Comparison of ENCODE assay signal across 8 cellular contexts in genomic region chr6:37303891-37304503, GRCh38. TPM values are rescaled to one million over a fixed set of nuclear protein-coding genes. Genes with fewer than 3 reads are reported as not detected.
DNase-seq lines count a peak whose midpoint lies in the region; ATAC-seq and TF ChIP-seq lines count a peak whose summit lies in the region.

No MANE protein-coding gene starts in this region.

- ATAC-seq in activated CD8-positive, alpha-beta T cell treated with anti-CD3 and anti-CD28 coated beads, Interleukin-2, amount 10 ng/mL, durations not matched to agents 7 days and 5 days: no peak
- ATAC-seq in right cardiac atrium: peak; percentile 42 to 58
- no peak for ATAC-seq in thoracic aorta (ENCODE audit: insufficient number of reproducible peaks, low FRiP score, low read depth)
- ATAC-seq in GM21526 (IDR thresholded peaks at IDR 0.05; ENCODE audit: low FRiP score, unreplicated experiment): no peak

- DNase-seq in NCI-H2081 (lab: John Stamatoyannopoulos, UW) (peak; percentile 19 to 21), NCI-H2081 treated with DMSO at 0.1 percent for 48 hours (lab: John Stamatoyannopoulos, UW) (no peak), HUDEP-2 (lab: John Stamatoyannopoulos, UW; ENCODE audit: unreplicated experiment in 76 of 76) (peak in 68 of 76 experiments; percentile 23 to 83 (median 61)), right cardiac atrium (no peak), thoracic aorta (ENCODE audit: low spot score) (no peak), ecto neural progenitor cell (ENCODE audit: low spot score) (no peak)
- peak; percentile 33 for DNase-seq in activated CD8-positive, alpha-beta T cell treated with anti-CD3 and anti-CD28 coated beads, Interleukin-2, amount 10 ng/mL, durations not matched to agents 7 days and 5 days

- H3K4me3 Mint-ChIP-seq in activated CD8-positive, alpha-beta T cell treated with anti-CD3 and anti-CD28 coated beads, Interleukin-2, amount 10 ng/mL, durations not matched to agents 7 days and 5 days: no peak overlapping the region

- intact Hi-C loops in right cardiac atrium (cut with DNase I): no loop called here

- H3K27me3 ChIP-seq in right cardiac atrium (ENCODE audit: control insufficient read depth, insufficient read depth): no peaks in the 10 kb centered on the region
- H3K27me3 ChIP-seq in thoracic aorta (replicated peaks; ENCODE audit: insufficient read depth): no peaks in the 10 kb centered on the region

- POLR2A ChIA-PET in activated CD8-positive, alpha-beta T cell treated with anti-CD3 and anti-CD28 coated beads, Interleukin-2, amount 10 ng/mL, durations not matched to agents 7 days and 5 days (lab: Charles Lee): no interaction called here

- H3K4me3 ChIP-seq in right cardiac atrium (ENCODE audit: low read length): no peak overlapping the region
- no peak overlapping the region for H3K4me3 ChIP-seq in thoracic aorta

- peaks cover 11% of the 10 kb centered on the region for H3K36me3 ChIP-seq in thoracic aorta

- H3K9me3 Mint-ChIP-seq in activated CD8-positive, alpha-beta T cell treated with anti-CD3 and anti-CD28 coated beads, Interleukin-2, amount 10 ng/mL, durations not matched to agents 7 days and 5 days (ENCODE audit: insufficient read depth): no peaks in the 10 kb centered on the region

- peak; percentile 57 for TF ChIP-seq CTCF in thoracic aorta (IDR thresholded peaks at IDR 0.05)

- H3K9me3 ChIP-seq in right cardiac atrium (ENCODE audit: control insufficient read depth, low read length): no peaks in the 10 kb centered on the region
- no peaks in the 10 kb centered on the region for H3K9me3 ChIP-seq in thoracic aorta

- no peaks in the 10 kb centered on the region for H3K27me3 Mint-ChIP-seq in activated CD8-positive, alpha-beta T cell treated with anti-CD3 and anti-CD28 coated beads, Interleukin-2, amount 10 ng/mL, durations not matched to agents 7 days and 5 days (ENCODE audit: low read depth)

- CTCF ChIA-PET in activated CD8-positive, alpha-beta T cell treated with anti-CD3 and anti-CD28 coated beads, Interleukin-2, amount 10 ng/mL, durations not matched to agents 7 days and 5 days (lab: Charles Lee): interaction anchor here (0.7 to 3.7 kb wide), 6 partner anchors 9 to 24 kb away, joined by 3 to 26 read pairs (median 6); no protein-coding TSS in a partner anchor

- H3K4me1 Mint-ChIP-seq in activated CD8-positive, alpha-beta T cell treated with anti-CD3 and anti-CD28 coated beads, Interleukin-2, amount 10 ng/mL, durations not matched to agents 7 days and 5 days (ENCODE audit: low read depth): peaks cover 9% of the 10 kb centered on the region

- peaks cover 37% of the 10 kb centered on the region for H3K36me3 Mint-ChIP-seq in activated CD8-positive, alpha-beta T cell treated with anti-CD3 and anti-CD28 coated beads, Interleukin-2, amount 10 ng/mL, durations not matched to agents 7 days and 5 days (ENCODE audit: low read depth)

- no peak overlapping the region for H3K27ac ChIP-seq in right cardiac atrium (ENCODE audit: low read length)
- no peak overlapping the region for H3K27ac ChIP-seq in thoracic aorta

- H3K4me1 ChIP-seq in right cardiac atrium (ENCODE audit: control insufficient read depth, insufficient read depth, low read length) (peaks cover 5% of the 10 kb centered on the region), thoracic aorta (ENCODE audit: control insufficient read depth in 1 of 2, low read depth in 2 of 2) (peaks cover 8 to 16% of the 10 kb centered on the region in 2 donors)

- WGBS in right cardiac atrium: 49% methylated on average over 3 of the region's 3 CpGs

- H3K27ac Mint-ChIP-seq in activated CD8-positive, alpha-beta T cell treated with anti-CD3 and anti-CD28 coated beads, Interleukin-2, amount 10 ng/mL, durations not matched to agents 7 days and 5 days: no peak overlapping the region

RNA-seq across cellular contexts. Expression of gene TMEM217, which starts 46.1 kb away (rescaled TPM):
- total RNA-seq in activated CD8-positive, alpha-beta T cell treated with anti-CD3 and anti-CD28 coated beads, Interleukin-2, amount 10 ng/mL, durations not matched to agents 7 days and 5 days: 1 to 10 TPM; 3.1 to 3.2 TPM
- total RNA-seq in right cardiac atrium (1 to 10 TPM in 1 of 4 donors, under 1 TPM in 1, not detected in 2; 0.15 to 1.0 TPM), thoracic aorta (1 to 10 TPM in 1 of 2 donors, under 1 TPM in 1; 0.41 to 6.2 TPM)
- polyA plus RNA-seq in right cardiac atrium: 0.16 TPM

RNA-seq across cellular contexts. Expression of gene TBC1D22B, which starts 46.4 kb away (rescaled TPM):
- total RNA-seq in activated CD8-positive, alpha-beta T cell treated with anti-CD3 and anti-CD28 coated beads, Interleukin-2, amount 10 ng/mL, durations not matched to agents 7 days and 5 days: 10 to 100 TPM; 15.4 TPM
- total RNA-seq in right cardiac atrium (1 to 10 TPM; 6.4 to 9.2 (median 7.7) TPM), thoracic aorta (10 to 100 TPM in 1 of 2 donors, 1 to 10 TPM in 1; 7.7 to 11.6 TPM)
- 4.6 TPM for polyA plus RNA-seq in right cardiac atrium

RNA-seq across cellular contexts. Expression of gene RNF8, which starts 49.8 kb away (rescaled TPM):
- 10 to 100 TPM; 23.2 to 23.7 TPM for total RNA-seq in activated CD8-positive, alpha-beta T cell treated with anti-CD3 and anti-CD28 coated beads, Interleukin-2, amount 10 ng/mL, durations not matched to agents 7 days and 5 days
- total RNA-seq in right cardiac atrium (10 to 100 TPM; 18.0 to 22.9 (median 22.2) TPM), thoracic aorta (10 to 100 TPM; 10.0 to 16.6 TPM)
- 15.7 TPM for polyA plus RNA-seq in right cardiac atrium

Comparison
In these comparisons a context has a peak if more than half of its experiments do, and no peak if none do; other contexts are left out.
1. DNase-seq: peak in NCI-H2081 (2 of 2), HUDEP-2 (68 of 76) and activated CD8-positive, alpha-beta T cell treated with anti-CD3 and anti-CD28 coated beads, Interleukin-2, amount 10 ng/mL, durations not matched to agents 7 days and 5 days (single experiment); none in NCI-H2081 treated with DMSO at 0.1 percent for 48 hours (single experiment), right cardiac atrium (0 of 3), thoracic aorta (single experiment) and ecto neural progenitor cell (single experiment).
2. ATAC-seq: peak in right cardiac atrium (2 of 2); none in activated CD8-positive, alpha-beta T cell treated with anti-CD3 and anti-CD28 coated beads, Interleukin-2, amount 10 ng/mL, durations not matched to agents 7 days and 5 days (single experiment), thoracic aorta (single experiment) and GM21526 (single experiment).